8 cellular contexts compared by ENCODE assay signal in genomic region chr5:157476699-157477408, GRCh38. TPM values are rescaled to one million over a fixed set of nuclear protein-coding genes. Genes with fewer than 3 reads are reported as not detected.
DNase-seq lines count a peak whose midpoint lies in the region; ATAC-seq and TF ChIP-seq lines count a peak whose summit lies in the region.

No MANE protein-coding gene starts in this region.

- no peak for TF ChIP-seq POLR2A in adrenal gland (IDR thresholded peaks at IDR 0.05)

- H3K36me3 ChIP-seq in adrenal gland (replicated peaks in 1 of 2), result peaks cover 0 to 7% of the 10 kb centered on the region in 2 donors

- ATAC-seq in HG03159 (IDR thresholded peaks at IDR 0.05; ENCODE audit: unreplicated experiment) (peak; percentile 56), left ventricle myocardium superior (peak; percentile 66)

- H3K4me1 ChIP-seq in adrenal gland (replicated peaks in 1 of 2), result no peaks in the 10 kb centered on the region

- DNase-seq in activated T-cell treated with anti-CD3 and anti-CD28 coated beads, Interleukin-2, amount 50 U/mL, for 24 hours, result peak; percentile 19
- DNase-seq in activated T-cell treated with anti-CD3 and anti-CD28 coated beads for 4 hours, result no peak
- DNase-seq in NCI-H748 treated with DMSO at 0.1 percent for 48 hours (lab: John Stamatoyannopoulos, UW), result peak; percentile 72
- DNase-seq in adrenal gland, result peak; percentile 26 to 74 (median 45)
- DNase-seq in left ventricle myocardium superior, result no peak
- peak; percentile 26 for DNase-seq in retinal pigment epithelial cell (ENCODE audit: low read depth)
- no peak for DNase-seq in effector CD8-positive, alpha-beta T cell (lab: John Stamatoyannopoulos, UW)

- intact Hi-C loops in adrenal gland (cut with DNase I), result loop anchor here (5.0 to 10.0 kb wide), 2 partner anchors 135 to 152 kb away; no protein-coding TSS in a partner anchor
- intact Hi-C loops in left ventricle myocardium superior (cut with micrococcal nuclease), result no loop called here

- H3K4me1 Mint-ChIP-seq in activated T-cell treated with anti-CD3 and anti-CD28 coated beads, Interleukin-2, amount 50 U/mL, for 24 hours (ENCODE audit: low read depth), result peaks cover 1% of the 10 kb centered on the region

- H3K27ac Mint-ChIP-seq in activated T-cell treated with anti-CD3 and anti-CD28 coated beads, Interleukin-2, amount 50 U/mL, for 24 hours, result no peak overlapping the region

- H3K27me3 Mint-ChIP-seq in activated T-cell treated with anti-CD3 and anti-CD28 coated beads, Interleukin-2, amount 50 U/mL, for 24 hours, result no peaks in the 10 kb centered on the region

- H3K27me3 ChIP-seq in adrenal gland, result no peaks in the 10 kb centered on the region

- H3K27ac ChIP-seq in adrenal gland, result no peak overlapping the region

- peaks cover 53% of the 10 kb centered on the region for H3K36me3 Mint-ChIP-seq in activated T-cell treated with anti-CD3 and anti-CD28 coated beads, Interleukin-2, amount 50 U/mL, for 24 hours (ENCODE audit: low read depth)

- 64 to 66% (median 65%) methylated on average over 8 of the region's 8 CpGs for WGBS in adrenal gland, 4 donors

- H3K9me3 ChIP-seq in adrenal gland (replicated peaks in 1 of 3), result no peaks in the 10 kb centered on the region

- no peaks in the 10 kb centered on the region for H3K9me3 Mint-ChIP-seq in activated T-cell treated with anti-CD3 and anti-CD28 coated beads, Interleukin-2, amount 50 U/mL, for 24 hours

- no peak overlapping the region for H3K4me3 Mint-ChIP-seq in activated T-cell treated with anti-CD3 and anti-CD28 coated beads, Interleukin-2, amount 50 U/mL, for 24 hours

- TF ChIP-seq CTCF in adrenal gland (IDR thresholded peaks at IDR 0.05) (peak; percentile 54 to 76 (median 69)), retinal pigment epithelial cell (conservative IDR thresholded peaks at IDR 0.05; ENCODE audit: low read depth, low read length) (peak; percentile 89)

- H3K4me3 ChIP-seq in adrenal gland (no peak overlapping the region), retinal pigment epithelial cell (ENCODE audit: low read length) (no peak overlapping the region)

RNA-seq across cellular contexts. Expression of gene NIPAL4, which starts 16.8 kb away (rescaled TPM):
- total RNA-seq in adrenal gland (under 1 TPM in 2 of 8 donors, not detected in 6; 0.14 to 0.20 TPM), left ventricle myocardium superior (not detected)
- polyA plus RNA-seq in adrenal gland, result under 1 TPM in 2 of 3 donors, not detected in 1; 0.08 to 0.10 TPM

Comparison
In these comparisons a context has a peak if more than half of its experiments do, and no peak if none do; other contexts are left out.
1. DNase-seq: peak in activated T-cell treated with anti-CD3 and anti-CD28 coated beads, Interleukin-2, amount 50 U/mL, for 24 hours (single experiment), NCI-H748 treated with DMSO at 0.1 percent for 48 hours (single experiment), adrenal gland (7 of 7) and retinal pigment epithelial cell (single experiment); none in activated T-cell treated with anti-CD3 and anti-CD28 coated beads for 4 hours (single experiment), left ventricle myocardium superior (single experiment) and effector CD8-positive, alpha-beta T cell (single experiment).